In genomic region chr19:11242864-11243797, GRCh38 we compare ENCODE assay signal across 1 cellular context.
TF ChIP-seq lines count a peak whose summit lies in the region.

No MANE protein-coding gene starts in this region.

TF ChIP-seq in GM12878, 131 proteins besides CTCF, POLR2A, EP300 and RAD21 (continued from another document):
- TF ChIP-seq CREB1 (IDR thresholded peaks at IDR 0.05; ENCODE audit: low read depth) (0 out of 2 replicates have a peak, but pooled peaks have one; percentile 20), PKNOX1 (IDR thresholded peaks at IDR 0.05) (peak; percentile 41; the same call in 1 of the 2 replicates), ZNF592 (IDR thresholded peaks at IDR 0.05) (no peak), SMC3 (IDR thresholded peaks at IDR 0.05; ENCODE audit: borderline replicate concordance, low read length) (peak; percentile 48; the same call in 1 of the 2 replicates), HDAC6 (IDR thresholded peaks at IDR 0.05; ENCODE audit: unreplicated experiment) (no peak)
